In the genomic region with DNA sequence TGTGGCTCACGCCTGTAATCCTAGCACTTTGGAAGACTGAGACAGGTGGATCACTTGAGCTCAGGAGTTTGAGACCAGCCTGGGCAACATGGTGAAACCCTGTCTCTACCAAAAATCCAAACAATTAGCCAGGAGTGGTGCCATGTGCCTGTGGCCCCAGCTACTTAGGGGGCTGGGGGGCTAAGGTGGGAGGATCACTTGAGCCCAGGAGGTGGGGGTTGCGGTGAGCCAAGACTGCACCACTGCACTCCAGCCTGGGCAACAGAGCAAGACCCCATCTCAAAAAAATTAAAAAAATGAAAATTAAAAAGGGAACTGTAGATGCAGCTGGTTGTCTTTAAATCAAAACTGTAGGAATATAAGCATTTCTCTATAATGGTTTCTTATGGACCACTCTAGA, we compare ENCODE assay signal across 1 cellular context.
TF ChIP-seq lines count a peak whose summit lies in the region.

No MANE protein-coding gene starts in this region.

TF ChIP-seq in HEK293, 187 proteins besides CTCF, POLR2A, EP300 and RAD21 (continued from another document):
- peak; percentile 99 for TF ChIP-seq ZNF121 (tag by site-specific recombination; IDR thresholded peaks at IDR 0.05)
TF ChIP-seq in HEK293: peak in this region for 2; not testable (repeated sequence) for 185.
